In genomic region chr20:50234288-50234687, GRCh38 we compare ENCODE assay signal across 24 cellular contexts.
"Had no signal": no experiment of that assay in that cellular context is flagged by ENCODE, and none has a peak within 500 bp of the region (broad histone marks: within the 10 kb centered on the region; RNA-seq: fewer than 3 reads in every experiment).

No MANE protein-coding gene starts in this region.

- FAIRE-seq: bronchial epithelial cell, frontal cortex had no signal

- H3K79me2 ChIP-seq: parathyroid adenoma had no signal

- H3K9me3 ChIP-seq: psoas muscle, spleen, thoracic aorta, upper lobe of left lung had no signal

- ATAC-seq: activated CD4-positive, alpha-beta T cell treated with anti-CD3 and anti-CD28 coated beads for 36 hours; activated CD8-positive, alpha-beta memory T cell treated with anti-CD3 and anti-CD28 coated beads, Interleukin-2, amount 10 ng/mL, durations not matched to agents 7 days and 5 days; activated CD8-positive, alpha-beta T cell treated with anti-CD3 and anti-CD28 coated beads, Interleukin-2, amount 10 ng/mL, durations not matched to agents 7 days and 5 days; left ventricle myocardium superior; stimulated activated naive CD8-positive, alpha-beta T cell treated with anti-CD3 and anti-CD28 coated beads, Interleukin-15, Interleukin-2, amounts not matched to agents 100 U/mL and 50 U/mL, for 24 hours had no signal

- DNase-seq: activated CD4-positive, alpha-beta T cell treated with anti-CD3 and anti-CD28 coated beads for 36 hours; activated CD4-positive, CD25-positive, alpha-beta regulatory T cell; activated CD8-positive, alpha-beta memory T cell treated with anti-CD3 and anti-CD28 coated beads, Interleukin-2, amount 10 ng/mL, durations not matched to agents 7 days and 5 days; activated CD8-positive, alpha-beta T cell treated with anti-CD3 and anti-CD28 coated beads, Interleukin-2, amount 10 ng/mL, durations not matched to agents 7 days and 5 days; activated T-cell treated with anti-CD3 and anti-CD28 coated beads, Interleukin-2, amount 50 U/mL, for 48 hours; dermis blood vessel endothelial cell; effector CD4-positive, alpha-beta T cell; left ventricle myocardium superior; naive B cell; nephron progenitor cell; spleen; stimulated activated CD4-positive, alpha-beta T cell treated with anti-CD3 and anti-CD28 coated beads, Interleukin-2, amount 100 ng/mL, for 48 hours; stimulated activated naive CD8-positive, alpha-beta T cell treated with anti-CD3 and anti-CD28 coated beads, Interleukin-15, Interleukin-2, amounts not matched to agents 100 U/mL and 50 U/mL, for 24 hours; upper lobe of left lung had no signal

- H3K4me3 Mint-ChIP-seq: activated CD4-positive, alpha-beta T cell treated with anti-CD3 and anti-CD28 coated beads for 36 hours; activated CD8-positive, alpha-beta memory T cell treated with anti-CD3 and anti-CD28 coated beads, Interleukin-2, amount 10 ng/mL, durations not matched to agents 7 days and 5 days; activated CD8-positive, alpha-beta T cell treated with anti-CD3 and anti-CD28 coated beads, Interleukin-2, amount 10 ng/mL, durations not matched to agents 7 days and 5 days; activated naive CD4-positive, alpha-beta T cell treated with anti-CD3 and anti-CD28 coated beads, Interleukin-2, amount 50 U/mL, for 24 hours; central memory CD8-positive, alpha-beta T cell; mesothelial cell of epicardium; naive B cell; nephron progenitor cell had no signal

- H3K27me3 ChIP-seq: upper lobe of left lung had no signal

- H3K9me3 Mint-ChIP-seq: activated naive CD4-positive, alpha-beta T cell treated with anti-CD3 and anti-CD28 coated beads, Interleukin-2, amount 50 U/mL, for 24 hours; activated T-helper 2 cell treated with anti-CD3 and anti-CD28 coated beads, Interferon-gamma antibody, Interleukin-2, Interleukin-4, amounts not matched to agents 10 μg/mL and 5 μg/mL and 100 μg/mL, durations not matched to agents 14 hours and 24 hours and 36 hours; central memory CD8-positive, alpha-beta T cell; nephron progenitor cell had no signal

- H3K4me3 ChIP-seq: psoas muscle, spleen, thoracic aorta, upper lobe of left lung had no signal

- H3K36me3 ChIP-seq: spleen, thoracic aorta, upper lobe of left lung had no signal

- H3K4me1 ChIP-seq: parathyroid adenoma, psoas muscle had no signal

- H3K4me1 Mint-ChIP-seq: activated naive CD4-positive, alpha-beta T cell treated with anti-CD3 and anti-CD28 coated beads, Interleukin-2, amount 50 U/mL, for 24 hours; central memory CD8-positive, alpha-beta T cell had no signal

- H2AFZ ChIP-seq: parathyroid adenoma had no signal

- H3K9ac ChIP-seq: parathyroid adenoma had no signal

- H3K27ac ChIP-seq: epithelial cell of prostate, parathyroid adenoma, psoas muscle, spleen, thoracic aorta, upper lobe of left lung had no signal

- H3K36me3 Mint-ChIP-seq: activated CD8-positive, alpha-beta memory T cell treated with anti-CD3 and anti-CD28 coated beads, Interleukin-2, amount 10 ng/mL, durations not matched to agents 7 days and 5 days; activated naive CD4-positive, alpha-beta T cell treated with anti-CD3 and anti-CD28 coated beads, Interleukin-2, amount 50 U/mL, for 24 hours; mesothelial cell of epicardium; naive B cell had no signal

- H3K27ac Mint-ChIP-seq: activated CD8-positive, alpha-beta memory T cell treated with anti-CD3 and anti-CD28 coated beads, Interleukin-2, amount 10 ng/mL, durations not matched to agents 7 days and 5 days; activated CD8-positive, alpha-beta T cell treated with anti-CD3 and anti-CD28 coated beads, Interleukin-2, amount 10 ng/mL, durations not matched to agents 7 days and 5 days; activated naive CD4-positive, alpha-beta T cell treated with anti-CD3 and anti-CD28 coated beads, Interleukin-2, amount 50 U/mL, for 24 hours; activated T-helper 2 cell treated with anti-CD3 and anti-CD28 coated beads, Interferon-gamma antibody, Interleukin-2, Interleukin-4, amounts not matched to agents 10 μg/mL and 5 μg/mL and 100 μg/mL, durations not matched to agents 14 hours and 24 hours and 36 hours; nephron progenitor cell had no signal
